ENCODE assay signal across 10 cellular contexts in genomic region chr9:137588891-137589290, GRCh38. TPM values are rescaled to one million over a fixed set of nuclear protein-coding genes. Genes with fewer than 3 reads are reported as not detected.
DNase-seq lines count a peak whose midpoint lies in the region; ATAC-seq and TF ChIP-seq lines count a peak whose summit lies in the region.
"Had no signal": no experiment of that assay in that cellular context is flagged by ENCODE, and none has a peak within 500 bp of the region (broad histone marks: within the 10 kb centered on the region; RNA-seq: fewer than 3 reads in every experiment).

No MANE protein-coding gene starts in this region.

- CTCF ChIA-PET in SK-N-SH (lab: Yijun Ruan, JAX) = interaction anchor here (2.2 kb wide), 1 partner anchor 10 kb away, joined by 27 read pairs; the partner anchor contains the start of gene DPH7

- H2AFZ ChIP-seq in SK-N-SH (ENCODE audit: low read depth) = no peak overlapping the region

- no peaks in the 10 kb centered on the region for H3K9me2 ChIP-seq in SK-N-SH

- DNase-seq in SK-N-SH (no peak), RWPE2 (ENCODE audit: low spot score) (no peak), epithelial cell of proximal tubule (ENCODE audit: low read depth) (no peak), dermis blood vessel endothelial cell (no peak)
- DNase-seq: 8988T, NCI-H510A had no signal

- TF ChIP-seq CTCF in SK-N-SH (IDR thresholded peaks at IDR 0.05) = no peak
- no peak for TF ChIP-seq CTCF in RWPE2 (IDR thresholded peaks at IDR 0.05; ENCODE audit: poor library complexity, severe bottlenecking)
- TF ChIP-seq CTCF in epithelial cell of proximal tubule (conservative IDR thresholded peaks at IDR 0.05; ENCODE audit: low read depth, low read length) = no peak

- peaks cover 9 to 18% of the 10 kb centered on the region in 2 experiments; a peak in 2 of 4 replicates for H3K4me1 ChIP-seq in SK-N-SH (ENCODE audit: control insufficient read depth in 1 of 2, insufficient read depth in 2 of 2, low read depth in 1 of 2, low read length in 1 of 2)
- no peaks in the 10 kb centered on the region for H3K4me1 ChIP-seq in RWPE2 (ENCODE audit: insufficient read depth, poor library complexity, severe bottlenecking)
- peaks cover 8% of the 10 kb centered on the region for H3K4me1 ChIP-seq in rectal smooth muscle tissue (ENCODE audit: control insufficient read depth, insufficient read depth, low read length)

- H3K9ac ChIP-seq in SK-N-SH (peak overlapping the region; percentile 70; the same call in 1 of the 2 replicates), rectal smooth muscle tissue (ENCODE audit: low read length) (no peak overlapping the region)

- 86% methylated on average over 4 of the region's 6 CpGs for WGBS in SK-N-SH (ENCODE audit: low lambda C conversion rate)

- no peaks in the 10 kb centered on the region for H3K27me3 ChIP-seq in SK-N-SH (ENCODE audit: insufficient read depth)
- no peaks in the 10 kb centered on the region for H3K27me3 ChIP-seq in RWPE2 (ENCODE audit: insufficient read depth, poor library complexity, severe bottlenecking)
- no peaks in the 10 kb centered on the region for H3K27me3 ChIP-seq in rectal smooth muscle tissue (ENCODE audit: control insufficient read depth, insufficient read depth, low read length)

- no peak for TF ChIP-seq RAD21 in SK-N-SH (IDR thresholded peaks at IDR 0.05; ENCODE audit: low read length)

- H3K4me2 ChIP-seq in SK-N-SH = peak overlapping the region; percentile 92

- H3F3A ChIP-seq in SK-N-SH (replicated peaks; ENCODE audit: insufficient read depth) = no peaks in the 10 kb centered on the region

- TF ChIP-seq EP300 in SK-N-SH (IDR thresholded peaks at IDR 0.05; ENCODE audit: borderline replicate concordance in 1 of 2, low read depth in 1 of 2, low read length in 1 of 2) = no peak

- H3K4me3 ChIP-seq in SK-N-SH (ENCODE audit: low read depth in 2 of 2, low read length in 1 of 2) (peak overlapping the region; percentile 68 to 86), RWPE2 (ENCODE audit: severe bottlenecking) (peak overlapping the region; percentile 88), epithelial cell of proximal tubule (ENCODE audit: low read depth, low read length) (peak overlapping the region; percentile 74), rectal smooth muscle tissue (ENCODE audit: low read length) (peak overlapping the region; percentile 65)

- H3K36me3 ChIP-seq in SK-N-SH (replicated peaks in 1 of 2; ENCODE audit: control insufficient read depth in 1 of 2, insufficient read depth in 2 of 2, low read length in 1 of 2) (peaks cover 9 to 39% of the 10 kb centered on the region in 2 experiments), RWPE2 (ENCODE audit: low read depth) (peaks cover 45% of the 10 kb centered on the region), rectal smooth muscle tissue (ENCODE audit: control insufficient read depth, insufficient read depth, low read length) (peaks cover 9% of the 10 kb centered on the region)

- H3K79me2 ChIP-seq in SK-N-SH (ENCODE audit: insufficient read depth) = peaks cover 21% of the 10 kb centered on the region

- POLR2A ChIA-PET in SK-N-SH (lab: Yijun Ruan, JAX) = interaction anchor here (1.1 to 1.3 kb wide), 2 partner anchors 30 to 36 kb away, joined by 3 read pairs; partner anchors contain the start of gene EHMT1

- H3K9me3 ChIP-seq in SK-N-SH (no peaks in the 10 kb centered on the region), RWPE2 (ENCODE audit: severe bottlenecking) (no peaks in the 10 kb centered on the region)

- ATAC-seq in SK-N-SH treated with all-trans-retinoic acid at 6 μM for 48 hours (no peak), RWPE2 (ENCODE audit: low read depth) (no peak), GM18868 (IDR thresholded peaks at IDR 0.05; ENCODE audit: unreplicated experiment) (no peak), HG02571 (IDR thresholded peaks at IDR 0.05; ENCODE audit: unreplicated experiment) (no peak)

- peaks cover 19% of the 10 kb centered on the region for H4K20me1 ChIP-seq in SK-N-SH (ENCODE audit: insufficient read depth)

- H3K27ac ChIP-seq in SK-N-SH (ENCODE audit: low read depth in 2 of 2, low read length in 1 of 2) (no peak overlapping the region), RWPE2 (ENCODE audit: poor library complexity, severe bottlenecking) (peak overlapping the region; percentile 56), rectal smooth muscle tissue (ENCODE audit: low read depth, low read length) (no peak overlapping the region)

TF ChIP-seq in SK-N-SH, 30 proteins besides CTCF, POLR2A, EP300 and RAD21:
- TF ChIP-seq MEF2A (IDR thresholded peaks at IDR 0.05; ENCODE audit: borderline replicate concordance, low read depth) (no peak), PBX3 (IDR thresholded peaks at IDR 0.05) (no peak), MAX (IDR thresholded peaks at IDR 0.05; ENCODE audit: low read depth) (no peak)
TF ChIP-seq in SK-N-SH: peak in this region for 0.

TF ChIP-seq in SK-N-SH treated with all-trans-retinoic acid at 6 μM for 48 hours, 23 proteins besides CTCF, POLR2A, EP300 and RAD21 (continues in another document):
- TF ChIP-seq TOX (CRISPR knock-in tag; IDR thresholded peaks at IDR 0.05; ENCODE audit: borderline replicate concordance) (no peak), ESRRG (CRISPR knock-in tag; IDR thresholded peaks at IDR 0.05) (no peak), POU6F1 (CRISPR knock-in tag; IDR thresholded peaks at IDR 0.05; ENCODE audit: borderline replicate concordance, low read depth) (no peak), CSRNP3 (CRISPR knock-in tag; IDR thresholded peaks at IDR 0.05) (no peak), ZNF565 (CRISPR knock-in tag; conservative IDR thresholded peaks at IDR 0.05; ENCODE audit: low read depth) (no peak), OSR1 (CRISPR knock-in tag; IDR thresholded peaks at IDR 0.05) (no peak), GLIS3 (CRISPR knock-in tag; IDR thresholded peaks at IDR 0.05) (no peak), ZFP3 (CRISPR knock-in tag; IDR thresholded peaks at IDR 0.05) (no peak), ZNF70 (CRISPR knock-in tag; IDR thresholded peaks at IDR 0.05) (no peak), BACH2 (CRISPR knock-in tag; IDR thresholded peaks at IDR 0.05; ENCODE audit: borderline replicate concordance) (no peak)

RNA-seq across cellular contexts. Expression of gene ZMYND19, which starts 1.4 kb away (rescaled TPM):
- polyA plus RNA-seq in SK-N-SH (2012; rRNA removed) = 39.3 and 43.1 TPM in 2 replicates
- polyA plus RNA-seq in SK-N-SH (2012; cell fraction: cytosol; rRNA removed) = 26.8 and 33.2 TPM in 2 replicates
- 68.6 and 77.5 TPM in 2 replicates for polyA plus RNA-seq in SK-N-SH (2012; cell fraction: nucleus; rRNA removed)
- total RNA-seq in epithelial cell of proximal tubule (30.4 and 45.0 TPM in 2 replicates), dermis blood vessel endothelial cell (16.8 and 18.4 TPM in 2 replicates)

RNA-seq across cellular contexts. Expression of gene DPH7, which starts 10.2 kb away (rescaled TPM):
- 59.9 and 84.3 TPM in 2 replicates for polyA plus RNA-seq in SK-N-SH (2012; rRNA removed)
- polyA plus RNA-seq in SK-N-SH (2012; cell fraction: cytosol; rRNA removed) = 19.4 and 28.3 TPM in 2 replicates
- polyA plus RNA-seq in SK-N-SH (2012; cell fraction: nucleus; rRNA removed) = 390 and 417 TPM in 2 replicates
- total RNA-seq in epithelial cell of proximal tubule = 35.3 and 42.2 TPM in 2 replicates
- total RNA-seq in dermis blood vessel endothelial cell = 30.8 and 31.1 TPM in 2 replicates

RNA-seq across cellular contexts. Expression of gene ARRDC1, which starts 16.6 kb away (rescaled TPM):
- 49.7 and 54.8 TPM in 2 replicates for polyA plus RNA-seq in SK-N-SH (2012; rRNA removed)
- 16.9 and 27.5 TPM in 2 replicates for polyA plus RNA-seq in SK-N-SH (2012; cell fraction: cytosol; rRNA removed)
- polyA plus RNA-seq in SK-N-SH (2012; cell fraction: nucleus; rRNA removed) = 230 and 242 TPM in 2 replicates
- 47.6 and 74.8 TPM in 2 replicates for total RNA-seq in epithelial cell of proximal tubule
- total RNA-seq in dermis blood vessel endothelial cell = 34.2 and 43.1 TPM in 2 replicates

RNA-seq across cellular contexts. Expression of gene EHMT1, which starts 29.9 kb away (rescaled TPM):
- 38.3 and 39.5 TPM in 2 replicates for polyA plus RNA-seq in SK-N-SH (2012; rRNA removed)
- 21.7 and 29.5 TPM in 2 replicates for polyA plus RNA-seq in SK-N-SH (2012; cell fraction: cytosol; rRNA removed)
- 140 and 184 TPM in 2 replicates for polyA plus RNA-seq in SK-N-SH (2012; cell fraction: nucleus; rRNA removed)
- total RNA-seq in epithelial cell of proximal tubule = 40.8 and 73.1 TPM in 2 replicates
- total RNA-seq in dermis blood vessel endothelial cell = 65.3 and 89.3 TPM in 2 replicates

RNA-seq across cellular contexts. Expression of gene MRPL41, which starts 37.2 kb away (rescaled TPM):
- 39.4 and 58.9 TPM in 2 replicates for polyA plus RNA-seq in SK-N-SH (2012; rRNA removed)
- 32.3 and 39.9 TPM in 2 replicates for polyA plus RNA-seq in SK-N-SH (2012; cell fraction: cytosol; rRNA removed)
- 29.5 and 53.2 TPM in 2 replicates for polyA plus RNA-seq in SK-N-SH (2012; cell fraction: nucleus; rRNA removed)
- 110 and 125 TPM in 2 replicates for total RNA-seq in epithelial cell of proximal tubule
- total RNA-seq in dermis blood vessel endothelial cell = 32.5 and 58.2 TPM in 2 replicates
